17 cellular contexts compared by ENCODE assay signal in genomic region chr13:99421758-99422555, GRCh38.
DNase-seq lines count a peak whose midpoint lies in the region; ATAC-seq, FAIRE-seq and TF ChIP-seq lines count a peak whose summit lies in the region.
"Had no signal": no experiment of that assay in that cellular context is flagged by ENCODE, and none has a peak within 500 bp of the region (broad histone marks: within the 10 kb centered on the region; RNA-seq: fewer than 3 reads in every experiment).

No MANE protein-coding gene starts in this region.

- FAIRE-seq in GM19239 (lab: Jason Lieb, UNC) = peak; percentile 88
- FAIRE-seq: frontal cortex had no signal

- BruUV-seq in PC-9 (replicated peaks; lab: Mats Ljungman, UMichigan) = no TSS peak

- TF ChIP-seq CTCF in CD8-positive, alpha-beta T cell (IDR thresholded peaks at IDR 0.05) = no peak
- TF ChIP-seq CTCF in lung (IDR thresholded peaks at IDR 0.05; ENCODE audit: control extremely low read depth, extremely low read depth) (peak; percentile 35), PC-9 (conservative IDR thresholded peaks at IDR 0.05) (no peak), foreskin fibroblast (IDR thresholded peaks at IDR 0.05; ENCODE audit: low read depth, low read length) (no peak)

- H3K36me3 ChIP-seq in CD8-positive, alpha-beta T cell (ENCODE audit: insufficient read depth, low read length) = no peaks in the 10 kb centered on the region
- H3K36me3 ChIP-seq in lung (ENCODE audit: control insufficient read depth in 2 of 2, insufficient read depth in 2 of 2, low read length in 2 of 2) (no peaks in the 10 kb centered on the region), PC-9 (ENCODE audit: low read depth) (no peaks in the 10 kb centered on the region)
- H3K36me3 ChIP-seq: ovary had no signal

- peaks cover 92% of the 10 kb centered on the region for H3K4me1 ChIP-seq in CD8-positive, alpha-beta T cell (ENCODE audit: insufficient read depth, low read length)
- H3K4me1 ChIP-seq in lung (ENCODE audit: control insufficient read depth in 2 of 2, insufficient read depth in 2 of 2, low read length in 2 of 2) (peaks cover 0 to 4% of the 10 kb centered on the region in 2 donors), PC-9 (replicated peaks; ENCODE audit: insufficient read depth) (no peaks in the 10 kb centered on the region)

- H3K27me3 ChIP-seq in CD8-positive, alpha-beta T cell (ENCODE audit: insufficient read depth, low read length) = no peaks in the 10 kb centered on the region
- H3K27me3 ChIP-seq in lung (ENCODE audit: control insufficient read depth, insufficient read depth) = no peaks in the 10 kb centered on the region
- H3K27me3 ChIP-seq in PC-9 (ENCODE audit: insufficient read depth, low read depth) = peaks cover 61% of the 10 kb centered on the region
- H3K27me3 ChIP-seq: ovary had no signal

- no peak overlapping the region for H3K4me2 ChIP-seq in PC-9
- H3K4me2 ChIP-seq: SK-N-SH had no signal

- H3K27me3 Mint-ChIP-seq in CD8-positive, alpha-beta T cell (ENCODE audit: low read depth) = no peaks in the 10 kb centered on the region
- H3K27me3 Mint-ChIP-seq in T-cell = no peaks in the 10 kb centered on the region

- no peaks in the 10 kb centered on the region for H4K20me1 ChIP-seq in PC-9 (ENCODE audit: insufficient read depth)

- CTCF ChIA-PET in CD8-positive, alpha-beta T cell (lab: Charles Lee) = interaction anchor here (0.9 to 11.6 kb wide), 4 partner anchors 13 to 62 kb away, joined by 3 to 117 read pairs (median 20); no protein-coding TSS in a partner anchor
- CTCF ChIA-PET in T-cell (lab: Charles Lee) = interaction anchor here (0.5 to 1.4 kb wide), 5 partner anchors 9 to 436 kb away, joined by 3 to 6 read pairs (median 3); no protein-coding TSS in a partner anchor
- CTCF ChIA-PET in PC-9 (lab: Charles Lee) = no interaction called here

- POLR2A ChIA-PET in CD8-positive, alpha-beta T cell (lab: Charles Lee) = interaction anchor here (1.4 to 1.8 kb wide), 2 partner anchors 9 to 13 kb away, joined by 5 to 9 read pairs; no protein-coding TSS in a partner anchor
- POLR2A ChIA-PET in T-cell (lab: Charles Lee) (interaction anchor here (0.6 to 0.9 kb wide), 3 partner anchors 9 to 39 kb away, joined by 3 read pairs; no protein-coding TSS in a partner anchor), PC-9 (lab: Charles Lee; ENCODE audit: unreplicated experiment) (no interaction called here)

- no peaks in the 10 kb centered on the region for H3K79me2 ChIP-seq in PC-9 (ENCODE audit: low read depth)

- no peak overlapping the region for H2AFZ ChIP-seq in PC-9

- no peak overlapping the region for H3K4me3 ChIP-seq in CD8-positive, alpha-beta T cell (ENCODE audit: low read depth, low read length)
- H3K4me3 ChIP-seq in lung (no peak overlapping the region), PC-9 (no peak overlapping the region), foreskin fibroblast (ENCODE audit: low read depth in 1 of 2, low read length in 2 of 2) (no peak overlapping the region)
- H3K4me3 ChIP-seq: ovary had no signal

- intact Hi-C loops in CD8-positive, alpha-beta T cell (cut with DNase I, micrococcal nuclease) = no loop called here
- intact Hi-C loops in PC-9 (cut with micrococcal nuclease; ENCODE audit: unreplicated experiment) = no loop called here

- no peak overlapping the region for H3K27ac ChIP-seq in CD8-positive, alpha-beta T cell (ENCODE audit: low read depth, low read length)
- no peak overlapping the region for H3K27ac ChIP-seq in lung (ENCODE audit: low read depth in 1 of 2, low read length in 1 of 2)
- no peak overlapping the region for H3K27ac ChIP-seq in PC-9
- H3K27ac ChIP-seq: ovary had no signal

- ATAC-seq in CD8-positive, alpha-beta T cell = no peak
- peak in 1 of 4 experiments; percentile 21 for ATAC-seq in T-cell (replicated peaks in 1 of 4)
- ATAC-seq in lung (ENCODE audit: insufficient read depth, low FRiP score) = no peak
- ATAC-seq: left lobe of liver had no signal

- peak overlapping the region; percentile 87 for H3K27ac Mint-ChIP-seq in CD8-positive, alpha-beta T cell
- peak overlapping the region; percentile 79 to 90 for H3K27ac Mint-ChIP-seq in T-cell

- H3K9me2 ChIP-seq in PC-9 (ENCODE audit: insufficient read depth) = no peaks in the 10 kb centered on the region
- H3K9me2 ChIP-seq: SK-N-SH had no signal

- no peaks in the 10 kb centered on the region for H3K9me3 Mint-ChIP-seq in CD8-positive, alpha-beta T cell
- no peaks in the 10 kb centered on the region for H3K9me3 Mint-ChIP-seq in T-cell

- peak overlapping the region; percentile 12 for H3K4me3 Mint-ChIP-seq in CD8-positive, alpha-beta T cell
- H3K4me3 Mint-ChIP-seq in T-cell = peak overlapping the region in 2 of 3 donors; percentile 26 to 77

- H3K9me3 ChIP-seq in CD8-positive, alpha-beta T cell (ENCODE audit: low read length) = no peaks in the 10 kb centered on the region
- H3K9me3 ChIP-seq in lung (ENCODE audit: control insufficient read depth in 2 of 2, insufficient read depth in 1 of 2, low read length in 1 of 2) (no peaks in the 10 kb centered on the region), PC-9 (ENCODE audit: insufficient read depth, low read depth) (no peaks in the 10 kb centered on the region)
- H3K9me3 ChIP-seq: ovary, SK-N-SH had no signal

- no peaks in the 10 kb centered on the region for H3K36me3 Mint-ChIP-seq in CD8-positive, alpha-beta T cell
- no peaks in the 10 kb centered on the region for H3K36me3 Mint-ChIP-seq in T-cell

- 55 to 68% methylated on average over 8 of the region's 8 CpGs for WGBS in lung, 2 donors

- H3K4me1 Mint-ChIP-seq in CD8-positive, alpha-beta T cell (ENCODE audit: low read depth) = peaks cover 85% of the 10 kb centered on the region
- H3K4me1 Mint-ChIP-seq in T-cell = peaks cover 88% of the 10 kb centered on the region in 3 donors

- H3F3A ChIP-seq in PC-9 (ENCODE audit: insufficient read depth, low read depth) = no peaks in the 10 kb centered on the region

- peak in 2 of 7 experiments; percentile 23 to 49 for DNase-seq in CD8-positive, alpha-beta T cell
- no peak for DNase-seq in GM19239 (ENCODE audit: insufficient read length, low spot score)
- DNase-seq in T-cell = peak in 1 of 34 experiments; percentile 16
- no peak for DNase-seq in lung (ENCODE audit: low spot score)
- no peak for DNase-seq in PC-9
- no peak for DNase-seq in SW480 (ENCODE audit: low spot score)
- DNase-seq in foreskin fibroblast = no peak
- DNase-seq in NCI-H2107 (lab: John Stamatoyannopoulos, UW) = no peak
- DNase-seq: activated effector memory CD4-positive, alpha-beta T cell treated with Interleukin-2 at 50 U/mL for 16 hours; dermis blood vessel endothelial cell; DMS 273 treated with DMSO at 0.1 percent for 48 hours; Kasumi-1; NCI-H510A treated with DMSO at 0.1 percent for 48 hours; SK-N-SH had no signal
